Comparison of ENCODE assay signal across 24 cellular contexts in the genomic region with DNA sequence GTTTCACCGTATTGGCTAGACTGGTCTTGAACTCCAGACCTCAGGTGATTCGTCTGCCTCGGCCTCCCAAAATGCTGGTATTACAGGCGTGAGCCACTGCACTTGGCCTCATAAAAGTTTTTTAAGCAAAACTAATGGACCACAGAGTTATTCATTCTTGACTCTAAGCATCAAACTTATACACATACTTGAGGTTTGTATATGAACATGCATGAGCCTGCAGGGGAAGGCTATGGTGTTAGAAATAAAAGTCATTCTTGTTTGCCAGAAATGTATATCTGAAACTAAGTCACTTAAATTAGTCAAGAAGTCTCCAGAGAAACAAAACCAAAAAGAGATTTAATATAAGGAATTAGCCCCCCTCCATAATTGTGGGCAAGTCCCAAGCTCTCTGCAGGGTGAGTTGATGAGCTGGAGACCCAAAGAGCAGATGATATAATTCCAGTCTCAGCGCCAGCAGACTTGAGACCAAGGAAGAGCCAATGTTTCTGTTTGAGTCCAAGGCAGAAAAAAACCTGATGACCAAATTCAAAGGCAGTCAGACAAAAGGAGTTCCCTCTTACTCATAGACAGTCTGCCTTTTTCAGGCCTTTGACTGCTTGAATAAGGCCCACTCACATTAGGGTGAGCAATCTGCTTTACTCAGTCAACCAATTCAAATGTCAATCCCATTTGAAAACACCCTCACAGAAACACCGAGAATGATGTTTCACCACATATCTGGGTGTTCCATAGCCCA.
DNase-seq lines count a peak whose midpoint lies in the region; ATAC-seq, FAIRE-seq and TF ChIP-seq lines count a peak whose summit lies in the region.
"Had no signal": no experiment of that assay in that cellular context is flagged by ENCODE, and none has a peak within 500 bp of the region (broad histone marks: within the 10 kb centered on the region; RNA-seq: fewer than 3 reads in every experiment).

No MANE protein-coding gene starts in this region.

- TF ChIP-seq CTCF in brain microvascular endothelial cell (IDR thresholded peaks at IDR 0.05; ENCODE audit: low read depth, low read length, missing control alignments) (no peak), smooth muscle cell (IDR thresholded peaks at IDR 0.05; ENCODE audit: borderline replicate concordance, insufficient read depth, poor library complexity, severe bottlenecking) (no peak)

- ATAC-seq in HG02759 (IDR thresholded peaks at IDR 0.05; ENCODE audit: unreplicated experiment) (no peak), GM21423 (IDR thresholded peaks at IDR 0.05; ENCODE audit: unreplicated experiment) (no peak)
- ATAC-seq: Panc1, right cardiac atrium had no signal

- peaks cover 70% of the 10 kb centered on the region for H3K79me2 ChIP-seq in Karpas-422 (ENCODE audit: low read length)
- no peaks in the 10 kb centered on the region for H3K79me2 ChIP-seq in smooth muscle cell (ENCODE audit: low read depth)
- H3K79me2 ChIP-seq: hepatocyte had no signal

- H3K36me3 ChIP-seq in Karpas-422 (ENCODE audit: insufficient read depth, low read length) (peaks cover 32% of the 10 kb centered on the region), brain microvascular endothelial cell (replicated peaks) (no peaks in the 10 kb centered on the region), smooth muscle cell (ENCODE audit: low read depth) (no peaks in the 10 kb centered on the region)
- H3K36me3 ChIP-seq: cardiac muscle cell, stomach, upper lobe of left lung had no signal

- no peaks in the 10 kb centered on the region for H3K9me2 ChIP-seq in Karpas-422 (replicated peaks; ENCODE audit: insufficient read depth, low read length)

- H3K4me1 ChIP-seq in Karpas-422 (ENCODE audit: low read length) (peaks cover 99% of the 10 kb centered on the region), smooth muscle cell (ENCODE audit: low read depth) (peaks cover 26% of the 10 kb centered on the region)
- H3K4me1 ChIP-seq: upper lobe of left lung had no signal

- peak overlapping the region; percentile 89 for H3K27ac ChIP-seq in Karpas-422 (ENCODE audit: low read length)
- no peak overlapping the region for H3K27ac ChIP-seq in brain microvascular endothelial cell
- H3K27ac ChIP-seq in smooth muscle cell (ENCODE audit: low read depth), result peak overlapping the region; percentile 91
- H3K27ac ChIP-seq: cardiac muscle cell, hepatocyte, stomach, upper lobe of left lung had no signal

- peak overlapping the region; percentile 11 for H3K9ac ChIP-seq in Karpas-422 (ENCODE audit: low read length)
- peak overlapping the region; percentile 14 for H3K9ac ChIP-seq in smooth muscle cell (ENCODE audit: low read depth)

- H3K4me2 ChIP-seq in Karpas-422 (ENCODE audit: low read depth, low read length, poor library complexity, severe bottlenecking) (peak overlapping the region; percentile 35), smooth muscle cell (peak overlapping the region; percentile 45)
- H3K4me2 ChIP-seq: hepatocyte had no signal

- H3K4me3 ChIP-seq in Karpas-422 (ENCODE audit: low read length), result no peak overlapping the region; the same call in 1 of the 2 replicates
- no peak overlapping the region for H3K4me3 ChIP-seq in brain microvascular endothelial cell (ENCODE audit: low read depth, low read length)
- H3K4me3 ChIP-seq in smooth muscle cell, result no peak overlapping the region
- H3K4me3 ChIP-seq: cardiac muscle cell, hepatocyte, stomach, upper lobe of left lung had no signal

- FAIRE-seq in GM12891 (lab: Jason Lieb, UNC), result no peak
- FAIRE-seq: D721Med had no signal

- no peak for TF ChIP-seq POLR2A in GM12891 (IDR thresholded peaks at IDR 0.05; ENCODE audit: low read depth, low read length)

- in situ Hi-C loops in brain microvascular endothelial cell (cut with HindIII; ENCODE audit: low pct_ligation_motif_present, low sequenced_read_pairs), result no loop called here

- H3K27me3 ChIP-seq in Karpas-422 (ENCODE audit: low read length) (no peaks in the 10 kb centered on the region), brain microvascular endothelial cell (replicated peaks) (no peaks in the 10 kb centered on the region), smooth muscle cell (ENCODE audit: low read depth) (no peaks in the 10 kb centered on the region)
- H3K27me3 ChIP-seq: cardiac muscle cell, hepatocyte, stomach, upper lobe of left lung had no signal

- H3F3A ChIP-seq in smooth muscle cell (ENCODE audit: low read depth), result peaks cover 11% of the 10 kb centered on the region

- H3K9me3 ChIP-seq in Karpas-422 (ENCODE audit: low read length) (no peaks in the 10 kb centered on the region), smooth muscle cell (replicated peaks; ENCODE audit: low read depth) (no peaks in the 10 kb centered on the region)
- H3K9me3 ChIP-seq: stomach, upper lobe of left lung had no signal

- 57% methylated on average over 6 of the region's 6 CpGs for WGBS in smooth muscle cell (ENCODE audit: low lambda C conversion rate)

- peak; percentile 52 for DNase-seq in Karpas-422
- peak; percentile 44 for DNase-seq in brain microvascular endothelial cell
- peak; percentile 62 for DNase-seq in islet precursor cell
- DNase-seq in smooth muscle cell (lab: John Stamatoyannopoulos, UW; ENCODE audit: unreplicated experiment), result no peak
- DNase-seq in GM12891 (ENCODE audit: insufficient read length, low spot score), result no peak
- no peak for DNase-seq in activated CD4-positive, alpha-beta T cell treated with anti-CD3 and anti-CD28 coated beads for 1 hour
- DNase-seq: activated CD4-positive, alpha-beta T cell treated with anti-CD3 and anti-CD28 coated beads, Interleukin-2, amount 10 ng/mL, durations not matched to agents 24 days and 14 days; activated CD8-positive, alpha-beta memory T cell treated with anti-CD3 and anti-CD28 coated beads, Interleukin-2, amount 50 U/mL, for 48 hours; activated naive CD8-positive, alpha-beta T cell treated with anti-CD3 and anti-CD28 coated beads, Interleukin-2, amount 10 ng/mL, durations not matched to agents 7 days and 5 days; EL; foreskin fibroblast; immature natural killer cell; MM.1S; NCI-H1436 treated with DMSO at 0.1 percent for 48 hours; NCI-H524 treated with DMSO at 0.1 percent for 48 hours; right cardiac atrium; stomach; upper lobe of left lung had no signal

- H4K20me1 ChIP-seq in Karpas-422 (ENCODE audit: insufficient read depth, low read depth, low read length) (no peaks in the 10 kb centered on the region), smooth muscle cell (ENCODE audit: low read depth) (no peaks in the 10 kb centered on the region)

- H2AFZ ChIP-seq in Karpas-422 (ENCODE audit: low read length), result peak overlapping the region; percentile 16; the same call in 1 of the 2 replicates
- H2AFZ ChIP-seq in smooth muscle cell (ENCODE audit: low read depth), result no peak overlapping the region
- H2AFZ ChIP-seq: hepatocyte had no signal

TF ChIP-seq in GM12891, 5 proteins besides CTCF, POLR2A, EP300 and RAD21:
- TF ChIP-seq TAF1 (IDR thresholded peaks at IDR 0.05; ENCODE audit: low read depth, low read length), result no peak
- TF ChIP-seq PAX5 (IDR thresholded peaks at IDR 0.05; ENCODE audit: insufficient read depth, low read length, severe bottlenecking), result no peak
- no peak for TF ChIP-seq POU2F2 (IDR thresholded peaks at IDR 0.05; ENCODE audit: low read depth, low read length)
- TF ChIP-seq SPI1 (IDR thresholded peaks at IDR 0.05; ENCODE audit: low read depth, low read length), result no peak
- TF ChIP-seq POLR2AphosphoS5 (IDR thresholded peaks at IDR 0.05; ENCODE audit: low read depth, low read length), result no peak

Comparison
In these comparisons a context has a peak if more than half of its experiments do, and no peak if none do; other contexts are left out.
1. DNase-seq: peak in Karpas-422 (single experiment), brain microvascular endothelial cell (single experiment) and islet precursor cell (single experiment); none in smooth muscle cell (single experiment), GM12891 (single experiment) and activated CD4-positive, alpha-beta T cell treated with anti-CD3 and anti-CD28 coated beads for 1 hour (single experiment).